In the genomic region with DNA sequence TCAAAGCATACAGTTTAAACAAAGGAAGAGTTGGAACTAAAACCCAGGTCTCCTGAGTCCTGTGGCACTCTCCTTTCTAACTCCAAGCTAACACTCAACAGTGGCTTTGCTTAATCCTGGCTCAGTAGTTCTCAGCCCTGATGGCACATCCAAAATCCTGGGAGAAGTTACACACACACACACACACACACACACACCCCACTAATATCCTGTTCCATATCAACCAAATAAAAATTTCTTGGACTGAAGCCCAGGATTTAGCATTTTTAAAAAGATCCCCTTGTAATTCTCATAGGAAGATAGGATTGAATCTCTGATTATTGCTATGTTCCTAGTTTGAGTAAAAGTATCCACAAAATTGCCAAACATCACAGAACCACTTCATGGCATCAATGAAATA, we compare ENCODE assay signal across 26 cellular contexts.
"Had no signal": no experiment of that assay in that cellular context is flagged by ENCODE, and none has a peak within 500 bp of the region (broad histone marks: within the 10 kb centered on the region; RNA-seq: fewer than 3 reads in every experiment).

No MANE protein-coding gene starts in this region.

- H3K4me1 ChIP-seq: body of pancreas had no signal

- H3K4me3 Mint-ChIP-seq: activated B cell treated with CpG ODN at 0.5 μM for 24 hours; activated CD4-positive, alpha-beta T cell treated with anti-CD3 and anti-CD28 coated beads, Interleukin-2, amount 10 ng/mL, durations not matched to agents 24 days and 14 days; activated CD8-positive, alpha-beta memory T cell treated with anti-CD3 and anti-CD28 coated beads, Interleukin-2, amount 10 ng/mL, durations not matched to agents 7 days and 5 days; activated naive CD8-positive, alpha-beta T cell treated with anti-CD3 and anti-CD28 coated beads, Interleukin-2, amount 50 U/mL, for 24 hours; activated T-cell treated with anti-CD3 and anti-CD28 coated beads, Interleukin-2, amount 50 U/mL, for 24 hours; activated T-helper 1 cell treated with anti-CD3 and anti-CD28 coated beads, Interleukin-12 subunit alpha, Interleukin-12 subunit beta, Interleukin-2, Interleukin-4 antibody, amounts not matched to agents 30 ng/mL and 10 ng/mL and 1 ng/mL, durations not matched to agents 14 hours and 24 hours and 36 hours; central memory CD8-positive, alpha-beta T cell; T-helper 1 cell treated with Interleukin-12 subunit alpha and Interleukin-12 subunit beta and Interleukin-4 antibody, amounts not matched to agents 30 μg/mL and 1 μg/mL, for 36 hours had no signal

- H3K36me3 ChIP-seq: ascending aorta had no signal

- H3K27me3 Mint-ChIP-seq: activated B cell treated with CpG ODN at 0.5 μM for 24 hours; activated CD4-positive, alpha-beta T cell treated with anti-CD3 and anti-CD28 coated beads, Interleukin-2, amount 10 ng/mL, durations not matched to agents 24 days and 14 days; activated CD8-positive, alpha-beta memory T cell treated with anti-CD3 and anti-CD28 coated beads, Interleukin-2, amount 10 ng/mL, durations not matched to agents 7 days and 5 days; activated naive CD8-positive, alpha-beta T cell treated with anti-CD3 and anti-CD28 coated beads, Interleukin-2, amount 50 U/mL, for 24 hours; activated T-cell treated with anti-CD3 and anti-CD28 coated beads, Interleukin-2, amount 50 U/mL, for 24 hours; central memory CD8-positive, alpha-beta T cell had no signal

- H3K27ac ChIP-seq: ascending aorta, body of pancreas, SK-N-MC had no signal

- H3K27me3 ChIP-seq: ascending aorta, body of pancreas had no signal

- H3K27ac Mint-ChIP-seq: activated B cell treated with CpG ODN at 0.5 μM for 24 hours; activated CD4-positive, alpha-beta T cell treated with anti-CD3 and anti-CD28 coated beads, Interleukin-2, amount 10 ng/mL, durations not matched to agents 24 days and 14 days; activated naive CD4-positive, alpha-beta T cell treated with anti-CD3 and anti-CD28 coated beads, Interleukin-2, amount 50 U/mL, for 72 hours; activated naive CD8-positive, alpha-beta T cell treated with anti-CD3 and anti-CD28 coated beads, Interleukin-2, amount 50 U/mL, for 24 hours; activated T-cell treated with anti-CD3 and anti-CD28 coated beads, Interleukin-2, amount 50 U/mL, for 24 hours; activated T-helper 1 cell treated with anti-CD3 and anti-CD28 coated beads, Interleukin-12 subunit alpha, Interleukin-12 subunit beta, Interleukin-2, Interleukin-4 antibody, amounts not matched to agents 30 ng/mL and 10 ng/mL and 1 ng/mL, durations not matched to agents 14 hours and 24 hours and 36 hours; T-helper 1 cell treated with Interleukin-12 subunit alpha and Interleukin-12 subunit beta and Interleukin-4 antibody, amounts not matched to agents 30 μg/mL and 1 μg/mL, for 36 hours had no signal

- H3K9me3 ChIP-seq: ascending aorta, body of pancreas had no signal

- DNase-seq: activated B cell treated with CpG ODN at 0.5 μM for 24 hours; activated CD4-positive, alpha-beta T cell treated with anti-CD3 and anti-CD28 coated beads for 1 hour; activated CD4-positive, alpha-beta T cell treated with anti-CD3 and anti-CD28 coated beads, Interleukin-2, amount 10 ng/mL, durations not matched to agents 24 days and 14 days; activated CD4-positive, alpha-beta T cell treated with anti-CD3 and anti-CD28 coated beads, Interleukin-2, amount 50 U/mL, for 48 hours; activated CD8-positive, alpha-beta memory T cell treated with anti-CD3 and anti-CD28 coated beads, Interleukin-2, amount 10 ng/mL, durations not matched to agents 7 days and 5 days; activated effector memory CD4-positive, alpha-beta T cell treated with Interleukin-2 at 50 U/mL for 16 hours; activated naive CD4-positive, alpha-beta T cell; activated naive CD8-positive, alpha-beta T cell treated with anti-CD3 and anti-CD28 coated beads, Interleukin-2, amount 50 U/mL, for 24 hours; activated T-cell treated with anti-CD3 and anti-CD28 coated beads, Interleukin-2, amount 50 U/mL, for 24 hours; amniotic stem cell; body of pancreas; Karpas-422; NCI-H1048; NCI-H1930; NCI-H510A treated with DMSO at 0.1 percent for 48 hours; NCI-H69; NK-92 treated with Interleukin-12 subunit alpha and Interleukin-12 subunit beta, amount 100 ng/mL, for 24 hours; OCI-M1; T-helper 9 cell had no signal

- H3K9me3 Mint-ChIP-seq: activated B cell treated with CpG ODN at 0.5 μM for 24 hours; activated naive CD8-positive, alpha-beta T cell treated with anti-CD3 and anti-CD28 coated beads, Interleukin-2, amount 50 U/mL, for 24 hours; activated T-cell treated with anti-CD3 and anti-CD28 coated beads, Interleukin-2, amount 50 U/mL, for 24 hours; activated T-helper 1 cell treated with anti-CD3 and anti-CD28 coated beads, Interleukin-12 subunit alpha, Interleukin-12 subunit beta, Interleukin-2, Interleukin-4 antibody, amounts not matched to agents 30 ng/mL and 10 ng/mL and 1 ng/mL, durations not matched to agents 14 hours and 24 hours and 36 hours; central memory CD8-positive, alpha-beta T cell had no signal

- H3K4me3 ChIP-seq: ascending aorta, body of pancreas, K562, SK-N-MC had no signal

- ATAC-seq: activated CD8-positive, alpha-beta memory T cell treated with anti-CD3 and anti-CD28 coated beads, Interleukin-2, amount 10 ng/mL, durations not matched to agents 7 days and 5 days; body of pancreas; K562 had no signal
